In genomic region chr7:37201876-37202198, GRCh38 we compare ENCODE assay signal across 1 cellular context.
TF ChIP-seq lines count a peak whose summit lies in the region.

No MANE protein-coding gene starts in this region.

TF ChIP-seq in GM12878, 131 proteins besides CTCF, POLR2A, EP300 and RAD21:
- TF ChIP-seq ETV6 (conservative IDR thresholded peaks at IDR 0.05 in 1 of 2, IDR thresholded peaks at IDR 0.05 in 1 of 2; ENCODE audit: borderline replicate concordance in 1 of 2, low read depth in 1 of 2) = no peak
- TF ChIP-seq, protein P1, sequence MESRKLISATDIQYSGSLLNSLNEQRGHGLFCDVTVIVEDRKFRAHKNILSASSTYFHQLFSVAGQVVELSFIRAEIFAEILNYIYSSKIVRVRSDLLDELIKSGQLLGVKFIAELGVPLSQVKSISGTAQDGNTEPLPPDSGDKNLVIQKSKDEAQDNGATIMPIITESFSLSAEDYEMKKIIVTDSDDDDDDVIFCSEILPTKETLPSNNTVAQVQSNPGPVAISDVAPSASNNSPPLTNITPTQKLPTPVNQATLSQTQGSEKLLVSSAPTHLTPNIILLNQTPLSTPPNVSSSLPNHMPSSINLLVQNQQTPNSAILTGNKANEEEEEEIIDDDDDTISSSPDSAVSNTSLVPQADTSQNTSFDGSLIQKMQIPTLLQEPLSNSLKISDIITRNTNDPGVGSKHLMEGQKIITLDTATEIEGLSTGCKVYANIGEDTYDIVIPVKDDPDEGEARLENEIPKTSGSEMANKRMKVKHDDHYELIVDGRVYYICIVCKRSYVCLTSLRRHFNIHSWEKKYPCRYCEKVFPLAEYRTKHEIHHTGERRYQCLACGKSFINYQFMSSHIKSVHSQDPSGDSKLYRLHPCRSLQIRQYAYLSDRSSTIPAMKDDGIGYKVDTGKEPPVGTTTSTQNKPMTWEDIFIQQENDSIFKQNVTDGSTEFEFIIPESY (IDR thresholded peaks at IDR 0.05) = no peak
- TF ChIP-seq EED (IDR thresholded peaks at IDR 0.05; ENCODE audit: low read depth) = no peak
- TF ChIP-seq ZNF622 (IDR thresholded peaks at IDR 0.05) = no peak
- TF ChIP-seq POLR2AphosphoS5 (IDR thresholded peaks at IDR 0.05; ENCODE audit: low read length) = no peak
